Comparison of ENCODE assay signal across 27 cellular contexts in the genomic region with DNA sequence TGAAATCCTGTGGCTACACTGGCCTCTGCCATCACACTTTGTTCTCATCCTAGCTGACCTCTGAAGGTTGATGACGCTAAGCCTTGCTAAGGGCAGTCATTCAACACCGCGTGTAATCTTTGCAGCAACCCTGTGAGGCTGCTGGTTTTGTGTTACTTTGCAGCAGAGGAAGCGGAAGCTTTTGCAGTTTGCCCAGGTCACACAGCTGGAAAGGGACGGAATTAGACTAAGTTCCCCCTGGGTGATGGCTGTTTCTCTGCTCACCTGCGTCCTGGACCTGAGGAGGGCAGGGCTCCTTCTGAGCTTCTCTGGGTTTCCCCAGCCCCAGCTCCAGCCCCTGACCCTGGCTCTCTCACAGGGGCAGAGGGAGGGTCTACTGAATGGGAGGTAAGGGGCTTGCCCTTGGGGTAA. TPM values are rescaled to one million over a fixed set of nuclear protein-coding genes. Genes with fewer than 3 reads are reported as not detected.
A peak's percentile ranks its signal among the peaks of the same experiment; 100 is the strongest.
DNase-seq lines count a peak whose midpoint lies in the region; TF ChIP-seq lines count a peak whose summit lies in the region.
"Had no signal": no experiment of that assay in that cellular context is flagged by ENCODE, and none has a peak within 500 bp of the region (broad histone marks: within the 10 kb centered on the region; RNA-seq: fewer than 3 reads in every experiment).

No MANE protein-coding gene starts in this region.

- DNase-seq in NOMO-1 treated with DMSO at 0.1 percent for 48 hours (lab: John Stamatoyannopoulos, UW; ENCODE audit: unreplicated experiment): peak; percentile 21
- DNase-seq in NOMO-1 (lab: John Stamatoyannopoulos, UW; ENCODE audit: unreplicated experiment in 2 of 2): no peak
- DNase-seq in SKM-1 treated with dmso at 0.1 percent for 144 hours (lab: John Stamatoyannopoulos, UW; ENCODE audit: unreplicated experiment): peak; percentile 71
- peak; percentile 82 for DNase-seq in fibroblast of villous mesenchyme (ENCODE audit: low read depth)
- DNase-seq in smooth muscle cell of the brain vasculature (ENCODE audit: low read depth, low spot score): peak; percentile 86
- DNase-seq in immature natural killer cell: no peak
- no peak for DNase-seq in retina
- DNase-seq in ACHN: no peak
- DNase-seq: activated CD4-positive, alpha-beta memory T cell treated with anti-CD3 and anti-CD28 coated beads, Interleukin-2, amount 10 ng/mL, durations not matched to agents 7 days and 5 days; Calu3; foreskin melanocyte; hippocampal formation; KG1; kidney; mesenchymal stem cell; naive thymus-derived CD8-positive, alpha-beta T cell; NCI-H1105; NCI-H2081 treated with DMSO at 0.1 percent for 48 hours; NCI-H510A treated with DMSO at 0.1 percent for 48 hours; SHP77 treated with DMSO at 0.1 percent for 48 hours; stimulated activated CD4-positive, alpha-beta T cell treated with anti-CD3 and anti-CD28 coated beads, Interleukin-4, amount 100 ng/mL, for 24 hours; stomach; trophoblast cell had no signal

- in situ Hi-C loops in ACHN (cut with HindIII; ENCODE audit: low pct_ligation_motif_present, low pct_unique_long_range_greater_than_20kb, low sequenced_read_pairs): no loop called here

- H3K4me3 Mint-ChIP-seq in immature natural killer cell: no peak overlapping the region
- H3K4me3 Mint-ChIP-seq: activated CD4-positive, alpha-beta memory T cell treated with anti-CD3 and anti-CD28 coated beads, Interleukin-2, amount 10 ng/mL, durations not matched to agents 7 days and 5 days; activated naive CD4-positive, alpha-beta T cell treated with anti-CD3 and anti-CD28 coated beads, Interleukin-2, amount 50 U/mL, for 24 hours; naive thymus-derived CD8-positive, alpha-beta T cell; T-helper 1 cell treated with Interleukin-12 subunit alpha and Interleukin-12 subunit beta and Interleukin-4 antibody, amounts not matched to agents 30 μg/mL and 1 μg/mL, for 36 hours had no signal

- H3K9me3 Mint-ChIP-seq in immature natural killer cell: no peaks in the 10 kb centered on the region
- H3K9me3 Mint-ChIP-seq: activated CD4-positive, alpha-beta memory T cell treated with anti-CD3 and anti-CD28 coated beads, Interleukin-2, amount 10 ng/mL, durations not matched to agents 7 days and 5 days; activated naive CD4-positive, alpha-beta T cell treated with anti-CD3 and anti-CD28 coated beads, Interleukin-2, amount 50 U/mL, for 24 hours; naive thymus-derived CD8-positive, alpha-beta T cell; T-helper 1 cell treated with Interleukin-12 subunit alpha and Interleukin-12 subunit beta and Interleukin-4 antibody, amounts not matched to agents 30 μg/mL and 1 μg/mL, for 36 hours had no signal

- no peak overlapping the region for H3K27ac Mint-ChIP-seq in immature natural killer cell
- H3K27ac Mint-ChIP-seq: activated CD4-positive, alpha-beta memory T cell treated with anti-CD3 and anti-CD28 coated beads, Interleukin-2, amount 10 ng/mL, durations not matched to agents 7 days and 5 days; activated naive CD4-positive, alpha-beta T cell treated with anti-CD3 and anti-CD28 coated beads, Interleukin-2, amount 50 U/mL, for 24 hours; T-helper 1 cell treated with Interleukin-12 subunit alpha and Interleukin-12 subunit beta and Interleukin-4 antibody, amounts not matched to agents 30 μg/mL and 1 μg/mL, for 36 hours had no signal

- H3K36me3 Mint-ChIP-seq in immature natural killer cell: no peaks in the 10 kb centered on the region
- H3K36me3 Mint-ChIP-seq: activated naive CD4-positive, alpha-beta T cell treated with anti-CD3 and anti-CD28 coated beads, Interleukin-2, amount 50 U/mL, for 24 hours; naive thymus-derived CD8-positive, alpha-beta T cell had no signal

- TF ChIP-seq CTCF in fibroblast of villous mesenchyme (IDR thresholded peaks at IDR 0.05; ENCODE audit: insufficient read depth, low read depth, low read length): no peak

- H3K4me1 Mint-ChIP-seq in immature natural killer cell: peaks cover 0 to 2% of the 10 kb centered on the region in 2 donors
- H3K4me1 Mint-ChIP-seq: activated naive CD4-positive, alpha-beta T cell treated with anti-CD3 and anti-CD28 coated beads, Interleukin-2, amount 50 U/mL, for 24 hours had no signal

- no peaks in the 10 kb centered on the region for H3K27me3 Mint-ChIP-seq in immature natural killer cell (ENCODE audit: low read depth in 3 of 3)
- H3K27me3 Mint-ChIP-seq: activated naive CD4-positive, alpha-beta T cell treated with anti-CD3 and anti-CD28 coated beads, Interleukin-2, amount 50 U/mL, for 24 hours had no signal

- no peak overlapping the region for H3K4me3 ChIP-seq in fibroblast of villous mesenchyme (ENCODE audit: low read depth, low read length)
- H3K4me3 ChIP-seq: BLaER1, skin epidermis, stomach had no signal

RNA-seq across cellular contexts. Expression of gene SLC25A51, which starts 7.3 kb away (rescaled TPM):
- 76.3 and 103 TPM in 2 replicates for total RNA-seq in fibroblast of villous mesenchyme
- polyA plus RNA-seq in immature natural killer cell: 10 to 100 TPM in 2 of 3 donors, 1 to 10 TPM in 1; 3.6 to 12.5 (median 10.7) TPM

Comparison
In these comparisons a context has a peak if more than half of its experiments do, and no peak if none do; other contexts are left out.
1. DNase-seq: peak in NOMO-1 treated with DMSO at 0.1 percent for 48 hours (single experiment), SKM-1 treated with dmso at 0.1 percent for 144 hours (single experiment), fibroblast of villous mesenchyme (single experiment) and smooth muscle cell of the brain vasculature (single experiment); none in NOMO-1 (0 of 2), immature natural killer cell (0 of 3), retina (single experiment) and ACHN (single experiment).